ENCODE assay signal across 8 cellular contexts in genomic region chr11:61482513-61482912, GRCh38. TPM values are rescaled to one million over a fixed set of nuclear protein-coding genes. Genes with fewer than 3 reads are reported as not detected.
DNase-seq lines count a peak whose midpoint lies in the region; ATAC-seq lines count a peak whose summit lies in the region.

No MANE protein-coding gene starts in this region.

- ATAC-seq in HG02588 (IDR thresholded peaks at IDR 0.05; ENCODE audit: unreplicated experiment) (no peak), HG03135 (IDR thresholded peaks at IDR 0.05; ENCODE audit: unreplicated experiment) (no peak)

- DNase-seq in AG20443 (ENCODE audit: low spot score) (peak; percentile 78), HuH-7 (ENCODE audit: low spot score) (peak; percentile 95), lung microvascular endothelial cell (ENCODE audit: low read depth in 2 of 2) (peak; percentile 20 to 35), NCI-H146 treated with DMSO at 0.1 percent for 48 hours (lab: John Stamatoyannopoulos, UW; ENCODE audit: unreplicated experiment) (no peak), DMS153 (lab: John Stamatoyannopoulos, UW) (no peak)
- DNase-seq in activated naive CD4-positive, alpha-beta T cell treated with anti-CD3 and anti-CD28 coated beads, Interleukin-2, amount 50 U/mL, for 16 hours: peak; percentile 23

RNA-seq across cellular contexts. Expression of gene LRRC10B, which starts 26.0 kb away (rescaled TPM):
- total RNA-seq in lung microvascular endothelial cell: not detected in 2 replicates

RNA-seq across cellular contexts. Expression of gene SDHAF2, which starts 52.6 kb away (rescaled TPM):
- total RNA-seq in lung microvascular endothelial cell: 38.1 and 68.8 TPM in 2 replicates

RNA-seq across cellular contexts. Expression of gene CPSF7, which starts 52.7 kb away (rescaled TPM):
- 8.7 and 10.3 TPM in 2 replicates for total RNA-seq in lung microvascular endothelial cell

Comparison
In these comparisons a context has a peak if more than half of its experiments do, and no peak if none do; other contexts are left out.
1. DNase-seq: peak in AG20443 (single experiment), HuH-7 (single experiment), activated naive CD4-positive, alpha-beta T cell treated with anti-CD3 and anti-CD28 coated beads, Interleukin-2, amount 50 U/mL, for 16 hours (single experiment) and lung microvascular endothelial cell (2 of 2); none in NCI-H146 treated with DMSO at 0.1 percent for 48 hours (single experiment) and DMS153 (single experiment).